Comparison of ENCODE assay signal across 19 cellular contexts in genomic region chr22:46142548-46143490, GRCh38.
"Had no signal": no experiment of that assay in that cellular context is flagged by ENCODE, and none has a peak within 500 bp of the region (broad histone marks: within the 10 kb centered on the region; RNA-seq: fewer than 3 reads in every experiment).

No MANE protein-coding gene starts in this region.

- H3K27me3 ChIP-seq: body of pancreas, pancreas, tibial nerve, uterus had no signal

- H3K36me3 ChIP-seq: pancreas, tibial nerve, uterus had no signal

- H3K4me1 ChIP-seq: uterus had no signal

- H3K9me3 Mint-ChIP-seq: activated B cell treated with CpG ODN at 0.5 μM for 24 hours; activated CD4-positive, alpha-beta memory T cell treated with anti-CD3 and anti-CD28 coated beads for 36 hours; activated T-helper 1 cell treated with anti-CD3 and anti-CD28 coated beads, Interleukin-12 subunit alpha, Interleukin-12 subunit beta, Interleukin-2, Interleukin-4 antibody, amounts not matched to agents 30 ng/mL and 10 ng/mL and 1 ng/mL, durations not matched to agents 14 hours and 24 hours and 36 hours had no signal

- FAIRE-seq: pancreas had no signal

- H3K9me3 ChIP-seq: body of pancreas, pancreas, tibial nerve, uterus had no signal

- H3K36me3 Mint-ChIP-seq: activated CD4-positive, alpha-beta memory T cell treated with anti-CD3 and anti-CD28 coated beads for 36 hours; naive thymus-derived CD4-positive, alpha-beta T cell had no signal

- H3K27ac Mint-ChIP-seq: activated B cell treated with CpG ODN at 0.5 μM for 24 hours; activated CD4-positive, alpha-beta memory T cell treated with anti-CD3 and anti-CD28 coated beads for 36 hours; activated T-helper 1 cell treated with anti-CD3 and anti-CD28 coated beads, Interleukin-12 subunit alpha, Interleukin-12 subunit beta, Interleukin-2, Interleukin-4 antibody, amounts not matched to agents 30 ng/mL and 10 ng/mL and 1 ng/mL, durations not matched to agents 14 hours and 24 hours and 36 hours had no signal

- H3K27me3 Mint-ChIP-seq: activated B cell treated with CpG ODN at 0.5 μM for 24 hours; activated CD4-positive, alpha-beta memory T cell treated with anti-CD3 and anti-CD28 coated beads for 36 hours had no signal

- ATAC-seq: body of pancreas; naive thymus-derived CD4-positive, alpha-beta T cell; pancreas had no signal

- H3K4me3 ChIP-seq: body of pancreas, pancreas, tibial nerve, uterus had no signal

- H3K27ac ChIP-seq: body of pancreas, pancreas, tibial nerve, uterus had no signal

- H3K4me3 Mint-ChIP-seq: activated B cell treated with CpG ODN at 0.5 μM for 24 hours; activated CD4-positive, alpha-beta memory T cell treated with anti-CD3 and anti-CD28 coated beads for 36 hours; activated T-helper 1 cell treated with anti-CD3 and anti-CD28 coated beads, Interleukin-12 subunit alpha, Interleukin-12 subunit beta, Interleukin-2, Interleukin-4 antibody, amounts not matched to agents 30 ng/mL and 10 ng/mL and 1 ng/mL, durations not matched to agents 14 hours and 24 hours and 36 hours; naive thymus-derived CD4-positive, alpha-beta T cell had no signal

- DNase-seq: activated B cell treated with CpG ODN at 0.5 μM for 24 hours; activated CD4-positive, alpha-beta memory T cell treated with anti-CD3 and anti-CD28 coated beads for 36 hours; activated CD4-positive, alpha-beta T cell treated with anti-CD3 and anti-CD28 coated beads for 4 hours; activated T-cell treated with anti-CD3 and anti-CD28 coated beads for 4 hours; body of pancreas; dermis blood vessel endothelial cell; effector memory CD4-positive, alpha-beta T cell; mesenchymal stem cell; naive thymus-derived CD4-positive, alpha-beta T cell; stimulated activated CD4-positive, alpha-beta T cell treated with anti-CD3 and anti-CD28 coated beads, Interleukin-12 subunit alpha, Interleukin-12 subunit beta, amount 100 ng/mL, for 4 hours; stimulated activated CD4-positive, alpha-beta T cell treated with anti-CD3 and anti-CD28 coated beads, Interleukin-1b, Interleukin-23, amount 100 ng/mL, for 48 hours; stimulated activated CD8-positive, alpha-beta memory T cell treated with anti-CD3 and anti-CD28 coated beads, Interleukin-4, amount 100 ng/mL, for 48 hours; stimulated activated naive CD4-positive, alpha-beta T cell treated with Interleukin-2 at 50 U/mL for 16 hours; T-helper 1 cell; T-helper 9 cell; uterus had no signal
